Comparison of ENCODE assay signal across 20 cellular contexts in genomic region chr2:16978291-16978690, GRCh38.
"Had no signal": no experiment of that assay in that cellular context is flagged by ENCODE, and none has a peak within 500 bp of the region (broad histone marks: within the 10 kb centered on the region; RNA-seq: fewer than 3 reads in every experiment).

No MANE protein-coding gene starts in this region.

- H3K27ac ChIP-seq: epithelial cell of prostate, esophagus muscularis mucosa, gastroesophageal sphincter, pancreas, right lobe of liver, testis, tibial nerve had no signal

- H3K27me3 ChIP-seq: esophagus muscularis mucosa, gastroesophageal sphincter, pancreas, right lobe of liver, testis, tibial nerve had no signal

- H3K36me3 Mint-ChIP-seq: natural killer cell; stimulated activated effector memory CD8-positive, alpha-beta T cell treated with anti-CD3 and anti-CD28 coated beads, Interleukin-12 subunit alpha, Interleukin-12 subunit beta, amount 100 ng/mL, for 72 hours had no signal

- H3K9me3 ChIP-seq: esophagus muscularis mucosa, gastroesophageal sphincter, pancreas, right lobe of liver, testis, tibial nerve had no signal

- H3K36me3 ChIP-seq: esophagus muscularis mucosa, gastroesophageal sphincter, pancreas, right lobe of liver, tibial nerve had no signal

- H3K27ac Mint-ChIP-seq: effector memory CD8-positive, alpha-beta T cell; natural killer cell; progenitor cell of endocrine pancreas; stimulated activated effector memory CD8-positive, alpha-beta T cell treated with anti-CD3 and anti-CD28 coated beads, Interleukin-12 subunit alpha, Interleukin-12 subunit beta, amount 100 ng/mL, for 72 hours; stimulated activated naive CD8-positive, alpha-beta T cell treated with anti-CD3 and anti-CD28 coated beads, Interleukin-15, Interleukin-2, amounts not matched to agents 100 ng/mL and 50 ng/mL, for 24 hours had no signal

- ATAC-seq: effector memory CD8-positive, alpha-beta T cell; gastroesophageal sphincter; left colon; natural killer cell; pancreas; right lobe of liver; stimulated activated effector memory CD8-positive, alpha-beta T cell treated with anti-CD3 and anti-CD28 coated beads, Interleukin-12 subunit alpha, Interleukin-12 subunit beta, amount 100 ng/mL, for 72 hours had no signal

- DNase-seq: effector memory CD8-positive, alpha-beta T cell; foreskin fibroblast; glutamatergic neuron; left colon; mammary epithelial cell; natural killer cell; occipital lobe; pancreas; right lobe of liver; stimulated activated CD4-positive, alpha-beta T cell treated with anti-CD3 and anti-CD28 coated beads, Interleukin-4, amount 100 ng/mL, for 1 hour; stimulated activated CD8-positive, alpha-beta memory T cell treated with anti-CD3 and anti-CD28 coated beads, Interleukin-4, amount 100 ng/mL, for 48 hours; testis had no signal

- H3K4me1 ChIP-seq: esophagus muscularis mucosa, gastroesophageal sphincter, pancreas, testis, tibial nerve had no signal

- H3K4me1 Mint-ChIP-seq: central memory CD8-positive, alpha-beta T cell; natural killer cell; stimulated activated effector memory CD8-positive, alpha-beta T cell treated with anti-CD3 and anti-CD28 coated beads, Interleukin-12 subunit alpha, Interleukin-12 subunit beta, amount 100 ng/mL, for 72 hours had no signal

- H3K4me3 Mint-ChIP-seq: central memory CD8-positive, alpha-beta T cell; effector memory CD8-positive, alpha-beta T cell; natural killer cell; stimulated activated effector memory CD8-positive, alpha-beta T cell treated with anti-CD3 and anti-CD28 coated beads, Interleukin-12 subunit alpha, Interleukin-12 subunit beta, amount 100 ng/mL, for 72 hours; stimulated activated naive CD8-positive, alpha-beta T cell treated with anti-CD3 and anti-CD28 coated beads, Interleukin-15, Interleukin-2, amounts not matched to agents 100 ng/mL and 50 ng/mL, for 24 hours had no signal

- H3K27me3 Mint-ChIP-seq: central memory CD8-positive, alpha-beta T cell; effector memory CD8-positive, alpha-beta T cell; progenitor cell of endocrine pancreas; stimulated activated naive CD8-positive, alpha-beta T cell treated with anti-CD3 and anti-CD28 coated beads, Interleukin-15, Interleukin-2, amounts not matched to agents 100 ng/mL and 50 ng/mL, for 24 hours had no signal

- H3K4me3 ChIP-seq: esophagus muscularis mucosa, gastroesophageal sphincter, pancreas, right lobe of liver, testis, tibial nerve had no signal
